8 cellular contexts compared by ENCODE assay signal in the genomic region with DNA sequence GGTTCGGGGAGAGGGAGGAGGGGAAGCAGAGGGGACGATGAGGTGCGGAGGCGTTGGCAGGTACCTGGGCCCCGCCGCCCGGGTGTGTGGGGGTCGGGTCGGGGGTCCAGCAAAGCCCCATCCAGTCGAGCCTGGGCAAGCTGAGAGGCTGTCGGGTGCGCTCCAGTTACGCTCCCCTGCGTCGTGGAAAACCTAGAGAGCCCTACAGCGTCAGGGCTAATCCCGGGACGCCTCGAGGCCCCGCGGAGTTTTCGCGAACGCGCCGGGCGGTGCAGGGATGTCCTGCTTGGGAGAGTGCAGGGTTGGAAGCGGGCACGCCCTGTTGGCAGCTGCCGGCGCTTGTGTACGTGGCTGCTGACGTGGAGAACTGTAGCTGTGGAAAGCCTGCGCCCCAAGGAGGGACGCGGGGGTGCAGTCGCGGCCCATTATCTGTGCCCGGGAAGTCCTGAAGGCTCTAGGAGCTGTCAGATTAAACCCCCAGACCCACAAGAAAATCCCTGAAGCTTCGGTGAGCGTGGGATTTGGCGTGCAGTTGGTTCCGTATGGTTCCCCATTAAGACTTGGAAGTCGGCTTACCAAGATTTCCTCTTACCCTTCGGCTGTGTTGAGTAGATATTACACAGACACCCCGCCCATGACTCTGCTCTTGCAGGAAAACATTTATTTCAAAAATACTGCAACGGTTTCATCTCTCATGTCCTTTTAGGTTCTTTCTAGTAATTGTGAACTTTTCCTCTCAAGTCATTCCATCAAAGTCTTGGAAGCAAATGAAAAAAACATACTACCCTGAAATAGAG. TPM values are rescaled to one million over a fixed set of nuclear protein-coding genes. Genes with fewer than 3 reads are reported as not detected.
DNase-seq lines count a peak whose midpoint lies in the region; ATAC-seq and TF ChIP-seq lines count a peak whose summit lies in the region.

No MANE protein-coding gene starts in this region.

- peak overlapping the region; percentile 34 for H3K9ac ChIP-seq in endocrine pancreas (ENCODE audit: control insufficient read depth, insufficient read depth, low read length)

- H3K79me2 ChIP-seq in ACC112 (ENCODE audit: control insufficient read depth, insufficient read depth, low read length, unreplicated experiment): peaks cover 34% of the 10 kb centered on the region

- H2AFZ ChIP-seq in ACC112 (ENCODE audit: low read length, unreplicated experiment): no peak overlapping the region

- no peaks in the 10 kb centered on the region for H3K27me3 ChIP-seq in ACC112 (ENCODE audit: insufficient read depth, low read length)
- no peaks in the 10 kb centered on the region for H3K27me3 ChIP-seq in endocrine pancreas (ENCODE audit: control insufficient read depth, insufficient read depth, low read length)

- H3K36me3 ChIP-seq in ACC112 (ENCODE audit: insufficient read depth, low read length): peaks cover 5% of the 10 kb centered on the region; the same call in 1 of the 2 replicates
- no peaks in the 10 kb centered on the region for H3K36me3 ChIP-seq in endocrine pancreas (ENCODE audit: control insufficient read depth, insufficient read depth, low read length)
- no peaks in the 10 kb centered on the region for H3K36me3 ChIP-seq in mucosa of descending colon (ENCODE audit: low read depth)

- peak overlapping the region; percentile 91 for H3K27ac Mint-ChIP-seq in activated CD8-positive, alpha-beta memory T cell treated with anti-CD3 and anti-CD28 coated beads, Interleukin-2, amount 10 ng/mL, durations not matched to agents 7 days and 5 days

- no peaks in the 10 kb centered on the region for H3K9me3 Mint-ChIP-seq in activated CD8-positive, alpha-beta memory T cell treated with anti-CD3 and anti-CD28 coated beads, Interleukin-2, amount 10 ng/mL, durations not matched to agents 7 days and 5 days (ENCODE audit: low read depth)

- H3K27ac ChIP-seq in ACC112 (ENCODE audit: low read depth, low read length): peak overlapping the region; percentile 98

- H3K36me3 Mint-ChIP-seq in activated CD8-positive, alpha-beta memory T cell treated with anti-CD3 and anti-CD28 coated beads, Interleukin-2, amount 10 ng/mL, durations not matched to agents 7 days and 5 days: no peaks in the 10 kb centered on the region

- ATAC-seq in GM18517 (IDR thresholded peaks at IDR 0.05; ENCODE audit: unreplicated experiment): peak; percentile 34
- ATAC-seq in HG03045 (IDR thresholded peaks at IDR 0.05; ENCODE audit: unreplicated experiment): peak; percentile 45
- peak; percentile 70 for ATAC-seq in activated CD8-positive, alpha-beta memory T cell treated with anti-CD3 and anti-CD28 coated beads, Interleukin-2, amount 10 ng/mL, durations not matched to agents 7 days and 5 days
- peak; percentile 83 for ATAC-seq in mucosa of descending colon

- H3K9me3 ChIP-seq in endocrine pancreas (ENCODE audit: control insufficient read depth, low read length): no peaks in the 10 kb centered on the region
- no peaks in the 10 kb centered on the region for H3K9me3 ChIP-seq in mucosa of descending colon

- intact Hi-C loops in mucosa of descending colon (cut with DNase I, micrococcal nuclease): no loop called here

- no peaks in the 10 kb centered on the region for H3K27me3 Mint-ChIP-seq in activated CD8-positive, alpha-beta memory T cell treated with anti-CD3 and anti-CD28 coated beads, Interleukin-2, amount 10 ng/mL, durations not matched to agents 7 days and 5 days

- peak overlapping the region; percentile 80 for H3K4me3 Mint-ChIP-seq in activated CD8-positive, alpha-beta memory T cell treated with anti-CD3 and anti-CD28 coated beads, Interleukin-2, amount 10 ng/mL, durations not matched to agents 7 days and 5 days

- CTCF ChIA-PET in activated CD8-positive, alpha-beta memory T cell treated with anti-CD3 and anti-CD28 coated beads, Interleukin-2, amount 10 ng/mL, durations not matched to agents 7 days and 5 days (lab: Charles Lee): interaction anchor here (0.8 to 1.3 kb wide), 4 partner anchors 76 to 714 kb away, joined by 3 to 5 read pairs (median 3); no protein-coding TSS in a partner anchor

- peak; percentile 89 for DNase-seq in NCI-H460 (ENCODE audit: extremely low read depth, low read depth)
- DNase-seq in activated CD8-positive, alpha-beta memory T cell treated with anti-CD3 and anti-CD28 coated beads, Interleukin-2, amount 10 ng/mL, durations not matched to agents 7 days and 5 days: peak; percentile 88
- peak; percentile 92 to 95 (median 93) for DNase-seq in mucosa of descending colon
- DNase-seq in stimulated activated CD8-positive, alpha-beta memory T cell treated with anti-CD3 and anti-CD28 coated beads, Interleukin-2, amount 100 ng/mL, for 48 hours (ENCODE audit: low read depth in 2 of 2): peak; percentile 52 to 55

- no peak for TF ChIP-seq CTCF in mucosa of descending colon (IDR thresholded peaks at IDR 0.05)

- H3K4me1 Mint-ChIP-seq in activated CD8-positive, alpha-beta memory T cell treated with anti-CD3 and anti-CD28 coated beads, Interleukin-2, amount 10 ng/mL, durations not matched to agents 7 days and 5 days: peaks cover 47% of the 10 kb centered on the region

- H3K4me3 ChIP-seq in ACC112 (ENCODE audit: low read depth, low read length): peak overlapping the region; percentile 87
- peak overlapping the region; percentile 83 for H3K4me3 ChIP-seq in endocrine pancreas (ENCODE audit: control insufficient read depth, insufficient read depth, low read length)
- peak overlapping the region; percentile 43 for H3K4me3 ChIP-seq in mucosa of descending colon

- H3K4me1 ChIP-seq in ACC112 (ENCODE audit: control insufficient read depth, insufficient read depth, low read length, unreplicated experiment) (peaks cover 53% of the 10 kb centered on the region), endocrine pancreas (ENCODE audit: control insufficient read depth, insufficient read depth, low read length) (no peaks in the 10 kb centered on the region), mucosa of descending colon (ENCODE audit: low read depth) (peaks cover 8% of the 10 kb centered on the region)

RNA-seq across cellular contexts. Expression of a gene that starts 11.3 kb away (rescaled TPM):
- 745 and 826 TPM in 2 replicates for total RNA-seq in NCI-H460 (2014; rRNA removed; shearing (Covaris generic))
- polyA plus RNA-seq in NCI-H460 (2014; cell fraction: nucleus; rRNA removed): 432 and 698 TPM in 2 replicates
- total RNA-seq in activated CD8-positive, alpha-beta memory T cell treated with anti-CD3 and anti-CD28 coated beads, Interleukin-2, amount 10 ng/mL, durations not matched to agents 7 days and 5 days: 100 to 1,000 TPM; 168 to 258 TPM
- 100 to 1,000 TPM in 2 of 3 donors, 10 to 100 TPM in 1; 82.9 to 216 (median 143) TPM for total RNA-seq in mucosa of descending colon

Comparison
In these comparisons a context has a peak if more than half of its experiments do, and no peak if none do; other contexts are left out.
1. Peak in every context shown above with its lines: DNase-seq, ATAC-seq, H3K4me3 ChIP-seq and H3K27ac ChIP-seq.